In genomic region chr7:2722591-2722990, GRCh38 we compare ENCODE assay signal across 20 cellular contexts. TPM values are rescaled to one million over a fixed set of nuclear protein-coding genes. Genes with fewer than 3 reads are reported as not detected.
"Had no signal": no experiment of that assay in that cellular context is flagged by ENCODE, and none has a peak within 500 bp of the region (broad histone marks: within the 10 kb centered on the region; RNA-seq: fewer than 3 reads in every experiment).

No MANE protein-coding gene starts in this region.

- H3K4me1 ChIP-seq: prostate gland, right lobe of liver had no signal

- H3K4me3 ChIP-seq: ascending aorta, left lung, prostate gland, right lobe of liver, transverse colon, vagina had no signal

- H3K27ac Mint-ChIP-seq: activated naive CD4-positive, alpha-beta T cell treated with anti-CD3 and anti-CD28 coated beads for 36 hours; activated T-helper 17 cell treated with anti-CD3 and anti-CD28 coated beads, Interleukin-2, amount 50 U/mL, for 72 hours had no signal

- H3K9me3 ChIP-seq: ascending aorta, left lung, prostate gland, right lobe of liver, transverse colon, vagina had no signal

- H3K27ac ChIP-seq: ascending aorta, left lung, prostate gland, right lobe of liver, transverse colon, vagina, VCaP had no signal

- ATAC-seq: activated T-helper 17 cell treated with anti-CD3 and anti-CD28 coated beads, Interleukin-2, amount 50 U/mL, for 72 hours; left lung; right lobe of liver had no signal

- H3K4me3 Mint-ChIP-seq: activated naive CD4-positive, alpha-beta T cell treated with anti-CD3 and anti-CD28 coated beads for 36 hours; activated T-helper 17 cell treated with anti-CD3 and anti-CD28 coated beads, Interleukin-2, amount 50 U/mL, for 72 hours; neural crest cell had no signal

- H3K36me3 ChIP-seq: prostate gland, right lobe of liver, transverse colon had no signal

- DNase-seq: activated CD4-positive, alpha-beta T cell treated with anti-CD3 and anti-CD28 coated beads for 1 hour; activated naive CD4-positive, alpha-beta T cell treated with anti-CD3 and anti-CD28 coated beads for 36 hours; activated T-cell treated with anti-CD3 and anti-CD28 coated beads for 4 hours; cortex of kidney; erythroblast; foreskin melanocyte; hypothalamus; stimulated activated naive CD4-positive, alpha-beta T cell treated with Interleukin-2 at 50 U/mL for 16 hours; substantia nigra; SW 1271; T-helper 2 cell; transverse colon had no signal

- H3K9me3 Mint-ChIP-seq: activated naive CD4-positive, alpha-beta T cell treated with anti-CD3 and anti-CD28 coated beads for 36 hours; activated T-helper 17 cell treated with anti-CD3 and anti-CD28 coated beads, Interleukin-2, amount 50 U/mL, for 72 hours; neural crest cell had no signal

- H3K4me1 Mint-ChIP-seq: neural crest cell had no signal

- H3K27me3 Mint-ChIP-seq: activated T-helper 17 cell treated with anti-CD3 and anti-CD28 coated beads, Interleukin-2, amount 50 U/mL, for 72 hours had no signal

- H3K27me3 ChIP-seq: ascending aorta, left lung, right lobe of liver, transverse colon, vagina had no signal

RNA-seq across cellular contexts. Expression of gene AMZ1, which starts 34.6 kb away (rescaled TPM):
- total RNA-seq: ascending aorta, neural crest cell had no signal
